1 cellular context compared by ENCODE assay signal in the genomic region with DNA sequence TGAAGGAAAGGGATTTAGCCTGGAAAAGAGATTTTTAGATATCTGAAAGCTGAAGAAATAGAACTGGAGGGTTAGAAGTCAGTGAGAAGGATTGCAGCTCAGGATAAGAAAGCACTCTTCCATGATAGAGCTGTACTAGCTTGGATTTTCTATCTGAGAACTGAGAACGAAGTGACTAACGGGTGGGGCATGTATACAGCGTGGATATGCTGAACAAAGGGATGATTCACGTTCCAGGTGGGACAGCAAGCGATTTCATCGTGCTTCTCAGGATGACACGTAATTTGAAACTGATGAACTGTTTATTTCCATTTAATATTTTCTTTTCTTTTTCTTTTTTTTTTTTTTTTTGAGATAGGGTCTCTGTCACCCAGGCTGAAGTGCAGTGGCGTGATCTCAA.
TF ChIP-seq lines count a peak whose summit lies in the region.

No MANE protein-coding gene starts in this region.

TF ChIP-seq in WTC11, 78 proteins besides CTCF, POLR2A, EP300 and RAD21 (continued from another document):
- TF ChIP-seq ZNF425 (CRISPR knock-in tag; conservative IDR thresholded peaks at IDR 0.05) (no peak), ZNF416 (CRISPR knock-in tag; IDR thresholded peaks at IDR 0.05) (no peak), ATF2 (CRISPR knock-in tag; IDR thresholded peaks at IDR 0.05; ENCODE audit: borderline replicate concordance, low read depth) (no peak)
TF ChIP-seq in WTC11: peak in this region for 0.
